In the genomic region with DNA sequence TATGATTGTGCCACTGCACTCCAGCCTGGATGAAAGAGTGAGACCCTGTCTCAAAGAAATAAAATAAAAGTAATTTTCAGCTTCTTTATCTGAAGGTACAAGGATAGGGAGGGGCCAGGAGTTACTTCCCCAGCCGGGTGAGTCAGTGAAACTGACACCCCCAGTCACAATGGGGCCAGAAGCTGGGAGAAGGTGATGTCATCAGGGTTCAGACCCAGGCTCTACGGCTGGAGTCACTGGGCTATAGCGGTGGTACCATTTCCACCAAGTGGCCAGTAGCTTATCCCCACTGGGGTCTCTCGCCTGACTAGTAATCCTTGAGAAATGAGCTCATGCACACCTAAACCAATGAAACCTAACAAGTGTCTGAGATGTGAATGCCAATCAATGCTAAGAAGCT, we compare ENCODE assay signal across 15 cellular contexts.
DNase-seq lines count a peak whose midpoint lies in the region; ATAC-seq and TF ChIP-seq lines count a peak whose summit lies in the region.
"Had no signal": no experiment of that assay in that cellular context is flagged by ENCODE, and none has a peak within 500 bp of the region (broad histone marks: within the 10 kb centered on the region; RNA-seq: fewer than 3 reads in every experiment).

No MANE protein-coding gene starts in this region.

- POLR2A ChIA-PET in CD8-positive, alpha-beta memory T cell (lab: Charles Lee): no interaction called here

- no peak for TF ChIP-seq RAD21 in Ishikawa (IDR thresholded peaks at IDR 0.05; ENCODE audit: low read depth)

- WGBS in mammary epithelial cell (ENCODE audit: low coverage, missing lambda C conversion rate): 82% methylated on average over 4 of the region's 4 CpGs

- H2AFZ ChIP-seq in mammary epithelial cell (ENCODE audit: low read depth, low read length): no peak overlapping the region

- ATAC-seq in HG03135 (IDR thresholded peaks at IDR 0.05; ENCODE audit: unreplicated experiment) (no peak), HG02571 (IDR thresholded peaks at IDR 0.05; ENCODE audit: unreplicated experiment) (no peak)
- ATAC-seq: Right ventricle myocardium inferior had no signal

- CTCF ChIA-PET in mammary epithelial cell (lab: Charles Lee; ENCODE audit: low non-redundant PET): no interaction called here
- CTCF ChIA-PET in CD8-positive, alpha-beta memory T cell (lab: Charles Lee): interaction anchor here (0.8 to 3.2 kb wide), 3 partner anchors 9 to 243 kb away, joined by 3 to 16 read pairs (median 4); no protein-coding TSS in a partner anchor

- no peaks in the 10 kb centered on the region for H4K20me1 ChIP-seq in mammary epithelial cell (ENCODE audit: insufficient read depth, low read length)

- DNase-seq in AG20443 (ENCODE audit: low spot score) (peak; percentile 37), EH (ENCODE audit: low read depth) (peak; percentile 24), mammary epithelial cell (peak; percentile 63), NCI-H187 (lab: John Stamatoyannopoulos, UW) (no peak)
- DNase-seq in CD8-positive, alpha-beta memory T cell: no peak
- DNase-seq: CD4-positive, alpha-beta T cell; effector memory CD4-positive, alpha-beta T cell; left colon; NCI-H1048; NCI-H524; thyroid gland had no signal

- H3K36me3 ChIP-seq in mammary epithelial cell (ENCODE audit: insufficient read depth, low read length): no peaks in the 10 kb centered on the region
- no peaks in the 10 kb centered on the region for H3K36me3 ChIP-seq in CD8-positive, alpha-beta memory T cell (ENCODE audit: insufficient read depth, low read length)
- H3K36me3 ChIP-seq: thyroid gland had no signal

- no peaks in the 10 kb centered on the region for H3K9me3 Mint-ChIP-seq in CD8-positive, alpha-beta memory T cell
- H3K9me3 Mint-ChIP-seq: CD4-positive, alpha-beta T cell had no signal

- intact Hi-C loops in mammary epithelial cell (cut with micrococcal nuclease): no loop called here

- peaks cover 17 to 51% of the 10 kb centered on the region in 2 donors for H3K27me3 Mint-ChIP-seq in CD8-positive, alpha-beta memory T cell

- no peak overlapping the region for H3K4me3 ChIP-seq in mammary epithelial cell (replicated peaks in 1 of 3; ENCODE audit: insufficient read depth in 1 of 3, low read depth in 2 of 3, low read length in 3 of 3)
- no peak overlapping the region for H3K4me3 ChIP-seq in CD8-positive, alpha-beta memory T cell (ENCODE audit: low read length)
- H3K4me3 ChIP-seq: thyroid gland had no signal

- H3K27me3 ChIP-seq in mammary epithelial cell (ENCODE audit: insufficient read depth, low read length): no peaks in the 10 kb centered on the region
- peaks cover 8% of the 10 kb centered on the region for H3K27me3 ChIP-seq in CD8-positive, alpha-beta memory T cell (ENCODE audit: insufficient read depth, low read length, poor library complexity, severe bottlenecking)
- H3K27me3 ChIP-seq: thyroid gland had no signal

- no peak overlapping the region for H3K9ac ChIP-seq in mammary epithelial cell (ENCODE audit: insufficient read depth, low read length)

- H3K36me3 Mint-ChIP-seq in CD8-positive, alpha-beta memory T cell: no peaks in the 10 kb centered on the region

- H3K79me2 ChIP-seq in mammary epithelial cell (ENCODE audit: insufficient read depth, low read length): no peaks in the 10 kb centered on the region

- no peak overlapping the region for H3K4me3 Mint-ChIP-seq in CD8-positive, alpha-beta memory T cell
- H3K4me3 Mint-ChIP-seq: CD4-positive, alpha-beta T cell had no signal

- no TSS peak for BruUV-seq in mammary epithelial cell (replicated peaks; lab: Mats Ljungman, UMichigan)

- no peak overlapping the region for H3K27ac Mint-ChIP-seq in CD8-positive, alpha-beta memory T cell
- H3K27ac Mint-ChIP-seq: CD4-positive, alpha-beta T cell had no signal

- H3K9me3 ChIP-seq in mammary epithelial cell (replicated peaks; ENCODE audit: insufficient read depth, low read length): no peaks in the 10 kb centered on the region
- no peaks in the 10 kb centered on the region for H3K9me3 ChIP-seq in CD8-positive, alpha-beta memory T cell (ENCODE audit: low read length)
- H3K9me3 ChIP-seq: thyroid gland had no signal

- in situ Hi-C loops in mammary epithelial cell (cut with MboI; ENCODE audit: low sequenced_read_pairs in 2 of 2): loop anchor here in 1 of 2 donors (10.0 kb wide), 1 partner anchor 154 kb away; the partner anchor contains the start of gene MALT1

- no peak overlapping the region for H3K4me2 ChIP-seq in mammary epithelial cell (ENCODE audit: insufficient read depth, low read depth, low read length)

- no peak overlapping the region for H3K27ac ChIP-seq in mammary epithelial cell (ENCODE audit: insufficient read depth, low read depth, low read length)
- H3K27ac ChIP-seq in CD8-positive, alpha-beta memory T cell (ENCODE audit: low read depth, low read length): no peak overlapping the region
- H3K27ac ChIP-seq: thyroid gland had no signal

- no peak for TF ChIP-seq CTCF in mammary epithelial cell (conservative IDR thresholded peaks at IDR 0.05 in 1 of 2, IDR thresholded peaks at IDR 0.05 in 1 of 2; ENCODE audit: extremely low read depth in 1 of 2, insufficient read depth in 1 of 2, low read depth in 1 of 2, low read length in 2 of 2)

- dilution Hi-C loops in mammary epithelial cell (cut with HindIII; ENCODE audit: low sequenced_read_pairs): no loop called here

- H3K4me1 Mint-ChIP-seq in CD8-positive, alpha-beta memory T cell: peaks cover 0 to 2% (median 0%) of the 10 kb centered on the region in 3 donors

- peaks cover 12% of the 10 kb centered on the region for H3K4me1 ChIP-seq in mammary epithelial cell (ENCODE audit: insufficient read depth, low read length)
- H3K4me1 ChIP-seq in CD8-positive, alpha-beta memory T cell (ENCODE audit: insufficient read depth, low read length): no peaks in the 10 kb centered on the region
- H3K4me1 ChIP-seq: thyroid gland had no signal

- no peak for TF ChIP-seq EP300 in Ishikawa (IDR thresholded peaks at IDR 0.05; ENCODE audit: borderline replicate concordance)

TF ChIP-seq in Ishikawa, 13 proteins besides CTCF, POLR2A, EP300 and RAD21:
- TF ChIP-seq CEBPB (IDR thresholded peaks at IDR 0.05) (no peak), FOXM1 (IDR thresholded peaks at IDR 0.05; ENCODE audit: borderline replicate concordance, low read depth) (no peak), YY1 (IDR thresholded peaks at IDR 0.05; ENCODE audit: low read depth) (no peak), TEAD4 (IDR thresholded peaks at IDR 0.05) (0 out of 2 replicates have a peak, but pooled peaks have one; percentile 1), TCF12 (IDR thresholded peaks at IDR 0.05; ENCODE audit: low read depth) (no peak), EGR1 (IDR thresholded peaks at IDR 0.05) (no peak), ZBTB7A (IDR thresholded peaks at IDR 0.05; ENCODE audit: low read depth) (no peak), MAX (IDR thresholded peaks at IDR 0.05) (no peak)
TF ChIP-seq in Ishikawa: peak in this region for 1.

Comparison
In these comparisons a context has a peak if more than half of its experiments do, and no peak if none do; other contexts are left out.
1. DNase-seq: peak in AG20443 (single experiment), EH (single experiment) and mammary epithelial cell (single experiment); none in CD8-positive, alpha-beta memory T cell (0 of 5) and NCI-H187 (0 of 2).